In genomic region chr12:39442895-39443703, GRCh38 we compare ENCODE assay signal across 1 cellular context.
TF ChIP-seq lines count a peak whose summit lies in the region.

KIF21A (minus strand) TSS chr12:39443120; CDS start chr12:39442970, 150 bp downstream.

TF ChIP-seq in HepG2, 621 proteins besides CTCF, POLR2A, EP300 and RAD21 (continued from another document and continues in another):
- TF ChIP-seq HNF4A (CRISPR knock-in tag; IDR thresholded peaks at IDR 0.05) (peak; percentile 97), PAX8 (CRISPR knock-in tag; IDR thresholded peaks at IDR 0.05; ENCODE audit: borderline replicate concordance) (no peak), ZNF414 (CRISPR knock-in tag; IDR thresholded peaks at IDR 0.05) (no peak), NFKB2 (CRISPR knock-in tag; IDR thresholded peaks at IDR 0.05; ENCODE audit: borderline replicate concordance) (0 out of 2 replicates have a peak, but pooled peaks have one; percentile 54), MATR3 (CRISPR knock-in tag; IDR thresholded peaks at IDR 0.05) (no peak), GABPB1 (CRISPR knock-in tag; IDR thresholded peaks at IDR 0.05) (peak; percentile 73; the same call in 1 of the 2 replicates), FIP1L1 (IDR thresholded peaks at IDR 0.05; ENCODE audit: borderline replicate concordance, insufficient read depth, low read depth, low read length) (no peak), JUND (CRISPR knock-in tag; IDR thresholded peaks at IDR 0.05) (peak; percentile 67), ZNF12 (CRISPR knock-in tag; IDR thresholded peaks at IDR 0.05) (no peak), NR2F1 (CRISPR knock-in tag; IDR thresholded peaks at IDR 0.05) (peak in 1 of 2 experiments; percentile 63; a peak in 1 of 4 replicates), IRF2 (CRISPR knock-in tag; IDR thresholded peaks at IDR 0.05) (no peak; the same call in 1 of the 2 replicates), MEIS2 (CRISPR knock-in tag; IDR thresholded peaks at IDR 0.05) (peak; percentile 56), HNF1A (IDR thresholded peaks at IDR 0.05; ENCODE audit: low read depth) (no peak), HNF1A (CRISPR knock-in tag; IDR thresholded peaks at IDR 0.05; ENCODE audit: borderline replicate concordance) (peak; percentile 13; the same call in 1 of the 2 replicates), ZNF281 (CRISPR knock-in tag; IDR thresholded peaks at IDR 0.05; ENCODE audit: borderline replicate concordance) (no peak; the same call in none of the 2 replicates), RXRA (CRISPR knock-in tag; IDR thresholded peaks at IDR 0.05) (peak; percentile 75; the same call in 1 of the 2 replicates), ZNF562 (CRISPR knock-in tag; IDR thresholded peaks at IDR 0.05; ENCODE audit: borderline replicate concordance) (no peak), SALL2 (CRISPR knock-in tag; IDR thresholded peaks at IDR 0.05) (0 out of 2 replicates have a peak, but pooled peaks have one; percentile 48), GABPA (IDR thresholded peaks at IDR 0.05; ENCODE audit: low read depth, low read length) (no peak), GABPA (CRISPR knock-in tag; IDR thresholded peaks at IDR 0.05; ENCODE audit: low read depth) (no peak), NONO (IDR thresholded peaks at IDR 0.05) (no peak), NONO (CRISPR knock-in tag; conservative IDR thresholded peaks at IDR 0.05) (peak; percentile 48), ISL2 (CRISPR knock-in tag; IDR thresholded peaks at IDR 0.05) (peak; percentile 42), KLF6 (CRISPR knock-in tag; IDR thresholded peaks at IDR 0.05) (0 out of 2 replicates have a peak, but pooled peaks have one; percentile 40), CCDC6 (CRISPR knock-in tag; IDR thresholded peaks at IDR 0.05) (peak; percentile 63), AHR (CRISPR knock-in tag; IDR thresholded peaks at IDR 0.05) (peak; percentile 79; the same call in 1 of the 2 replicates), ZNF331 (CRISPR knock-in tag; IDR thresholded peaks at IDR 0.05) (peak; percentile 35), ZNF839 (CRISPR knock-in tag; IDR thresholded peaks at IDR 0.05; ENCODE audit: borderline replicate concordance) (no peak; the same call in 1 of the 2 replicates), SNAPC4 (CRISPR knock-in tag; IDR thresholded peaks at IDR 0.05) (no peak), MIER3 (CRISPR knock-in tag; IDR thresholded peaks at IDR 0.05; ENCODE audit: borderline replicate concordance) (0 out of 2 replicates have a peak, but pooled peaks have one; percentile 40), ARHGAP35 (CRISPR knock-in tag; IDR thresholded peaks at IDR 0.05; ENCODE audit: borderline replicate concordance) (peak; percentile 66; the same call in 1 of the 2 replicates), HNRNPK (IDR thresholded peaks at IDR 0.05; ENCODE audit: low read depth, low read length, poor library complexity, severe bottlenecking) (no peak), SPEN (CRISPR knock-in tag; IDR thresholded peaks at IDR 0.05; ENCODE audit: low read depth) (no peak; the same call in 1 of the 2 replicates), CBFB (CRISPR knock-in tag; IDR thresholded peaks at IDR 0.05) (0 out of 2 replicates have a peak, but pooled peaks have one; percentile 32), MLX (CRISPR knock-in tag; IDR thresholded peaks at IDR 0.05) (peak; percentile 26), RARG (CRISPR knock-in tag; IDR thresholded peaks at IDR 0.05; ENCODE audit: low read depth) (no peak), HDAC1 (CRISPR knock-in tag; IDR thresholded peaks at IDR 0.05) (no peak; the same call in none of the 2 replicates), ZNF556 (CRISPR knock-in tag; IDR thresholded peaks at IDR 0.05; ENCODE audit: borderline replicate concordance) (peak; percentile 33; the same call in 1 of the 2 replicates), GTF2F1 (IDR thresholded peaks at IDR 0.05; ENCODE audit: low read length) (peak; percentile 74; the same call in 1 of the 2 replicates), SATB2 (CRISPR knock-in tag; IDR thresholded peaks at IDR 0.05) (0 out of 2 replicates have a peak, but pooled peaks have one; percentile 30), PHF5A (CRISPR knock-in tag; IDR thresholded peaks at IDR 0.05; ENCODE audit: low read depth, unreplicated experiment) (peak; percentile 7), SALL1 (CRISPR knock-in tag; IDR thresholded peaks at IDR 0.05) (peak; percentile 70), ZFX (CRISPR knock-in tag; IDR thresholded peaks at IDR 0.05; ENCODE audit: low read depth) (peak; percentile 66), NCOA5 (CRISPR knock-in tag; IDR thresholded peaks at IDR 0.05) (no peak), REPIN1 (CRISPR knock-in tag; IDR thresholded peaks at IDR 0.05; ENCODE audit: borderline replicate concordance, low read depth) (peak; percentile 63; the same call in 1 of the 2 replicates), BCL3 (CRISPR knock-in tag; IDR thresholded peaks at IDR 0.05) (peak; percentile 72; the same call in 1 of the 2 replicates), ZNF160 (CRISPR knock-in tag; IDR thresholded peaks at IDR 0.05) (peak; percentile 32; the same call in 1 of the 2 replicates), ZKSCAN8 (CRISPR knock-in tag; IDR thresholded peaks at IDR 0.05; ENCODE audit: borderline replicate concordance) (peak; percentile 17; the same call in 1 of the 2 replicates), MXI1 (IDR thresholded peaks at IDR 0.05; ENCODE audit: borderline replicate concordance, low read depth, low read length) (no peak; the same call in 2 of the 3 replicates), UBTF (CRISPR knock-in tag; IDR thresholded peaks at IDR 0.05) (peak; percentile 93), BRCA1 (CRISPR knock-in tag; IDR thresholded peaks at IDR 0.05) (peak; percentile 22; the same call in 1 of the 2 replicates), JUN (CRISPR knock-in tag; IDR thresholded peaks at IDR 0.05) (no peak), ZNF792 (CRISPR knock-in tag; IDR thresholded peaks at IDR 0.05) (peak; percentile 35), ETV6 (CRISPR knock-in tag; conservative IDR thresholded peaks at IDR 0.05) (0 out of 2 replicates have a peak, but pooled peaks have one; percentile 36)
